In genomic region chr16:66844342-66845079, GRCh38 we compare ENCODE assay signal across 9 cellular contexts. TPM values are rescaled to one million over a fixed set of nuclear protein-coding genes. Genes with fewer than 3 reads are reported as not detected.
A peak's percentile ranks its signal among the peaks of the same experiment; 100 is the strongest.
DNase-seq lines count a peak whose midpoint lies in the region; ATAC-seq, FAIRE-seq and TF ChIP-seq lines count a peak whose summit lies in the region.
"Had no signal": no experiment of that assay in that cellular context is flagged by ENCODE, and none has a peak within 500 bp of the region (broad histone marks: within the 10 kb centered on the region; RNA-seq: fewer than 3 reads in every experiment).

CA7 (plus strand) TSS chr16:66844414; CDS start chr16:66844488, 74 bp downstream.

- no peak for DNase-seq in stimulated activated naive CD8-positive, alpha-beta T cell treated with anti-CD3 and anti-CD28 coated beads, Interleukin-15, Interleukin-2, amounts not matched to agents 100 U/mL and 50 U/mL, for 24 hours
- no peak for DNase-seq in endothelial cell of umbilical vein (ENCODE audit: low read depth, low spot score)
- no peak for DNase-seq in aorta
- no peak for DNase-seq in HPDE6-E6E7 (ENCODE audit: extremely low spot score)

- H3K27ac ChIP-seq in endothelial cell of umbilical vein (ENCODE audit: insufficient read depth, low read depth, low read length) (no peak within 1 kb of the TSS), muscle layer of duodenum (ENCODE audit: low read length) (no peak within 1 kb of the TSS), aorta (ENCODE audit: low read depth in 1 of 2, low read length in 2 of 2) (no peak within 1 kb of the TSS)

- H2AFZ ChIP-seq in endothelial cell of umbilical vein (ENCODE audit: low read depth, low read length): no peak within 1 kb of the TSS

- TF ChIP-seq CTCF in endothelial cell of umbilical vein (IDR thresholded peaks at IDR 0.05; ENCODE audit: extremely low read depth in 1 of 2, insufficient read depth in 1 of 2, low read depth in 1 of 2, low read length in 2 of 2): no peak

- H3K4me3 ChIP-seq in endothelial cell of umbilical vein (replicated peaks in 1 of 3; ENCODE audit: insufficient read depth in 1 of 3, low read depth in 1 of 3, low read length in 3 of 3) (peak within 1 kb of the TSS in 1 of 3 experiments; percentile 1), muscle layer of duodenum (ENCODE audit: low read depth in 1 of 2, low read length in 2 of 2) (peak within 1 kb of the TSS; percentile 30 to 77), aorta (ENCODE audit: low read length in 2 of 2) (peak within 1 kb of the TSS; percentile 3 to 18)

- H3K9me3 Mint-ChIP-seq in stimulated activated naive CD8-positive, alpha-beta T cell treated with anti-CD3 and anti-CD28 coated beads, Interleukin-15, Interleukin-2, amounts not matched to agents 100 ng/mL and 50 ng/mL, for 24 hours: no peaks in the 10 kb centered on the region

- intact Hi-C loops in endothelial cell of umbilical vein (cut with micrococcal nuclease): no loop called here
- intact Hi-C loops in aorta (cut with DNase I): no loop called here

- H3K9me1 ChIP-seq in endothelial cell of umbilical vein (replicated peaks; ENCODE audit: control insufficient read depth, extremely low read depth, insufficient read depth, low read length): no peaks in the 10 kb centered on the region

- peak within 1 kb of the TSS; percentile 51 for H3K4me3 Mint-ChIP-seq in stimulated activated naive CD8-positive, alpha-beta T cell treated with anti-CD3 and anti-CD28 coated beads, Interleukin-15, Interleukin-2, amounts not matched to agents 100 ng/mL and 50 ng/mL, for 24 hours

- 1% methylated on average over 68 to 79 of the region's 79 CpGs for WGBS in aorta, 2 donors

- CTCF ChIA-PET in endothelial cell of umbilical vein (lab: Charles Lee): interaction anchor here (0.6 to 3.6 kb wide), 4 partner anchors 14 to 179 kb away, joined by 3 to 36 read pairs (median 10); partner anchors contain the start of gene NAE1

- no peaks in the 10 kb centered on the region for H3K36me3 Mint-ChIP-seq in stimulated activated naive CD8-positive, alpha-beta T cell treated with anti-CD3 and anti-CD28 coated beads, Interleukin-15, Interleukin-2, amounts not matched to agents 100 ng/mL and 50 ng/mL, for 24 hours (ENCODE audit: low read depth)

- peaks cover 49% of the 10 kb centered on the region for H3K27me3 Mint-ChIP-seq in stimulated activated naive CD8-positive, alpha-beta T cell treated with anti-CD3 and anti-CD28 coated beads, Interleukin-15, Interleukin-2, amounts not matched to agents 100 ng/mL and 50 ng/mL, for 24 hours

- no peak for FAIRE-seq in endothelial cell of umbilical vein (lab: Jason Lieb, UNC)
- FAIRE-seq: colon had no signal

- H3K4me1 Mint-ChIP-seq in stimulated activated naive CD8-positive, alpha-beta T cell treated with anti-CD3 and anti-CD28 coated beads, Interleukin-15, Interleukin-2, amounts not matched to agents 100 ng/mL and 50 ng/mL, for 24 hours (ENCODE audit: low read depth): peaks cover 5% of the 10 kb centered on the region

- no peak for TF ChIP-seq POLR2A in endothelial cell of umbilical vein (IDR thresholded peaks at IDR 0.05; ENCODE audit: low read depth, low read length)

- H3K27me3 ChIP-seq in endothelial cell of umbilical vein (ENCODE audit: control insufficient read depth in 2 of 2, insufficient read depth in 2 of 2, low read length in 2 of 2): peaks cover 46 to 50% of the 10 kb centered on the region in 2 experiments
- peaks cover 20% of the 10 kb centered on the region for H3K27me3 ChIP-seq in muscle layer of duodenum (ENCODE audit: low read depth, low read length)
- H3K27me3 ChIP-seq in aorta (ENCODE audit: control insufficient read depth in 1 of 2, insufficient read depth in 2 of 2, low read length in 1 of 2): no peaks in the 10 kb centered on the region

- no peak within 1 kb of the TSS for H3K9ac ChIP-seq in endothelial cell of umbilical vein (replicated peaks; ENCODE audit: extremely low read depth, insufficient read depth, low read length)

- H4K20me1 ChIP-seq in endothelial cell of umbilical vein (replicated peaks; ENCODE audit: control insufficient read depth, extremely low read depth, insufficient read depth, low read length): no peaks in the 10 kb centered on the region

- no peak for ATAC-seq in stimulated activated naive CD8-positive, alpha-beta T cell treated with anti-CD3 and anti-CD28 coated beads, Interleukin-15, Interleukin-2, amounts not matched to agents 100 U/mL and 50 U/mL, for 24 hours
- ATAC-seq in aorta (ENCODE audit: low FRiP score) (no peak), GM21390 (IDR thresholded peaks at IDR 0.05; ENCODE audit: unreplicated experiment) (no peak), HG02763 (IDR thresholded peaks at IDR 0.05; ENCODE audit: unreplicated experiment) (no peak)

- H3K27ac Mint-ChIP-seq in stimulated activated naive CD8-positive, alpha-beta T cell treated with anti-CD3 and anti-CD28 coated beads, Interleukin-15, Interleukin-2, amounts not matched to agents 100 ng/mL and 50 ng/mL, for 24 hours: no peak within 1 kb of the TSS

- no peaks in the 10 kb centered on the region for H3K9me3 ChIP-seq in endothelial cell of umbilical vein (replicated peaks; ENCODE audit: control insufficient read depth, insufficient read depth, low read length)
- no peaks in the 10 kb centered on the region for H3K9me3 ChIP-seq in muscle layer of duodenum (ENCODE audit: control insufficient read depth in 1 of 2, low read length in 2 of 2)
- no peaks in the 10 kb centered on the region for H3K9me3 ChIP-seq in aorta (ENCODE audit: control insufficient read depth, low read length)

- H3K4me1 ChIP-seq in endothelial cell of umbilical vein (ENCODE audit: control insufficient read depth, extremely low read depth, insufficient read depth, low read length) (peaks cover 2% of the 10 kb centered on the region), muscle layer of duodenum (ENCODE audit: control insufficient read depth in 1 of 2, insufficient read depth in 2 of 2, low read length in 2 of 2) (peaks cover 0 to 19% of the 10 kb centered on the region in 2 donors), aorta (ENCODE audit: control insufficient read depth in 1 of 2, insufficient read depth in 2 of 2, low read length in 2 of 2) (no peaks in the 10 kb centered on the region)

- BruUV-seq in endothelial cell of umbilical vein (replicated peaks; lab: Mats Ljungman, UMichigan): no TSS peak

- no peaks in the 10 kb centered on the region for H3K79me2 ChIP-seq in endothelial cell of umbilical vein (ENCODE audit: control insufficient read depth, insufficient read depth, low read length)

- no peaks in the 10 kb centered on the region for H3K36me3 ChIP-seq in endothelial cell of umbilical vein (ENCODE audit: control insufficient read depth in 2 of 2, extremely low read depth in 1 of 2, insufficient read depth in 2 of 2, low read length in 2 of 2)
- no peaks in the 10 kb centered on the region for H3K36me3 ChIP-seq in muscle layer of duodenum (ENCODE audit: control insufficient read depth in 1 of 2, insufficient read depth in 2 of 2, low read length in 2 of 2)
- no peaks in the 10 kb centered on the region for H3K36me3 ChIP-seq in aorta (ENCODE audit: control insufficient read depth in 1 of 2, insufficient read depth in 2 of 2, low read length in 1 of 2)

- POLR2A ChIA-PET in endothelial cell of umbilical vein (lab: Charles Lee): no interaction called here

- dilution Hi-C loops in endothelial cell of umbilical vein (cut with MboI; ENCODE audit: extremely low pct_ligation_motif_present, low sequenced_read_pairs): no loop called here

- H3K4me2 ChIP-seq in endothelial cell of umbilical vein (ENCODE audit: insufficient read depth, low read length): no peak within 1 kb of the TSS

TF ChIP-seq in endothelial cell of umbilical vein, 7 proteins besides CTCF, POLR2A, EP300 and RAD21:
- TF ChIP-seq EZH2 (IDR thresholded peaks at IDR 0.05; ENCODE audit: borderline replicate concordance, low read depth, low read length, severe bottlenecking): peak; percentile 93
- TF ChIP-seq GATA2 (IDR thresholded peaks at IDR 0.05; ENCODE audit: insufficient read depth, insufficient read length, low read depth, low read length): no peak

RNA-seq across cellular contexts. Expression of gene CA7, which starts in this region (rescaled TPM):
- not detected in 2 replicates for total RNA-seq in endothelial cell of umbilical vein
- not detected in 2 replicates for polyA plus RNA-seq in endothelial cell of umbilical vein
- polyA plus RNA-seq in endothelial cell of umbilical vein (2011; cell fraction: cytosol; rRNA removed): not detected in 2 replicates
- polyA plus RNA-seq in endothelial cell of umbilical vein (2011; cell fraction: nucleus; rRNA removed): not detected in 2 replicates
- polyA plus RNA-seq in endothelial cell of umbilical vein (2012): not detected in 2 replicates
- not detected in 2 replicates for polyA minus RNA-seq in endothelial cell of umbilical vein
- not detected for polyA minus RNA-seq in endothelial cell of umbilical vein (2011; cell fraction: cytosol; rRNA and poly(A)+ RNA removed)
- polyA minus RNA-seq in endothelial cell of umbilical vein (2011; cell fraction: nucleus; rRNA and poly(A)+ RNA removed): not detected in 2 replicates
- total RNA-seq in aorta: not detected
- polyA plus RNA-seq in aorta: 10 to 100 TPM in 1 of 2 donors, not detected in 1; 12.8 TPM
